28 cellular contexts compared by ENCODE assay signal in the genomic region with DNA sequence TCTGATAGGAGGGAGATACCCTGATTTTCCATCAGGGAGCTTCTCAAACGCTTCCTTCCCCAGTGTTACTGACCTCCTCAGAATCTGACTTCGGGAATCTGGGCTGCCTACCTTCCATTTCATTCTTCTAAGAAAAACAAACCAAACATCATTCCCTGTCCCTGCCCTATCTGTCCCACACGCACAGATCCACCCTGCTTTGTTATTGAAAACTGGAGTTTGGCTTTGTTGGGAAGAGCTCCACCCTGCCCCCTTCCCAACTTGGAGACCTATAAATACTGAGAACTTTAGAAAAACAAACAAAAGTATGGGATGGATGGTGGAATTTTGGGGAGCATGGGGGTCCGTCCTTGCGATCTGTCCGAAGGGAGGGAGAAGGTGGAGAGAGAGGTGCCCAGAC.
"Had no signal": no experiment of that assay in that cellular context is flagged by ENCODE, and none has a peak within 500 bp of the region (broad histone marks: within the 10 kb centered on the region; RNA-seq: fewer than 3 reads in every experiment).

No MANE protein-coding gene starts in this region.

- FAIRE-seq: islet of Langerhans had no signal

- H3K36me3 ChIP-seq: esophagus squamous epithelium, left lung, lower lobe of right lung, right atrium auricular region, thoracic aorta, uterus had no signal

- H3K27ac Mint-ChIP-seq: activated CD4-positive, alpha-beta T cell treated with anti-CD3 and anti-CD28 coated beads for 36 hours; activated CD8-positive, alpha-beta memory T cell treated with anti-CD3 and anti-CD28 coated beads, Interleukin-2, amount 10 ng/mL, durations not matched to agents 7 days and 5 days; activated CD8-positive, alpha-beta T cell treated with anti-CD3 and anti-CD28 coated beads, Interleukin-2, amount 10 ng/mL, durations not matched to agents 7 days and 5 days; activated naive CD4-positive, alpha-beta T cell treated with anti-CD3 and anti-CD28 coated beads, Interleukin-2, amount 50 U/mL, for 24 hours; activated naive CD8-positive, alpha-beta T cell treated with anti-CD3 and anti-CD28 coated beads, Interleukin-2, amount 50 U/mL, for 24 hours; activated T-helper 2 cell treated with anti-CD3 and anti-CD28 coated beads, Interferon-gamma antibody, Interleukin-2, Interleukin-4, amounts not matched to agents 10 μg/mL and 5 μg/mL and 100 μg/mL, durations not matched to agents 14 hours and 24 hours and 36 hours; naive thymus-derived CD8-positive, alpha-beta T cell; T-helper 2 cell treated with Interferon-gamma antibody and Interleukin-4, amounts not matched to agents 5 μg/mL and 100 μg/mL, for 36 hours; type B pancreatic cell had no signal

- H3K4me3 ChIP-seq: esophagus squamous epithelium, left lung, lower lobe of right lung, right atrium auricular region, thoracic aorta, uterus had no signal

- H3K9me3 ChIP-seq: esophagus squamous epithelium, left lung, lower lobe of right lung, right atrium auricular region, thoracic aorta, uterus had no signal

- H3K27ac ChIP-seq: epithelial cell of prostate, esophagus squamous epithelium, left lung, lower lobe of right lung, right atrium auricular region, thoracic aorta, uterus had no signal

- H3K36me3 Mint-ChIP-seq: activated naive CD4-positive, alpha-beta T cell treated with anti-CD3 and anti-CD28 coated beads, Interleukin-2, amount 50 U/mL, for 24 hours; type B pancreatic cell had no signal

- H3K9me3 Mint-ChIP-seq: activated naive CD4-positive, alpha-beta T cell treated with anti-CD3 and anti-CD28 coated beads, Interleukin-2, amount 50 U/mL, for 24 hours; activated naive CD8-positive, alpha-beta T cell treated with anti-CD3 and anti-CD28 coated beads, Interleukin-2, amount 50 U/mL, for 24 hours; activated T-helper 2 cell treated with anti-CD3 and anti-CD28 coated beads, Interferon-gamma antibody, Interleukin-2, Interleukin-4, amounts not matched to agents 10 μg/mL and 5 μg/mL and 100 μg/mL, durations not matched to agents 14 hours and 24 hours and 36 hours; neural crest cell; T-helper 2 cell treated with Interferon-gamma antibody and Interleukin-4, amounts not matched to agents 5 μg/mL and 100 μg/mL, for 36 hours; type B pancreatic cell had no signal

- DNase-seq: activated CD4-positive, alpha-beta T cell treated with anti-CD3 and anti-CD28 coated beads for 36 hours; activated CD4-positive, CD25-positive, alpha-beta regulatory T cell; activated CD8-positive, alpha-beta T cell treated with anti-CD3 and anti-CD28 coated beads, Interleukin-2, amount 10 ng/mL, durations not matched to agents 7 days and 5 days; activated naive CD8-positive, alpha-beta T cell treated with anti-CD3 and anti-CD28 coated beads, Interleukin-2, amount 50 U/mL, for 24 hours; activated T-cell treated with anti-CD3 and anti-CD28 coated beads, Interleukin-2, amount 50 U/mL, for 48 hours; amygdala; caudate nucleus; cortex of kidney; esophagus squamous epithelium; foreskin melanocyte; left lung; lower lobe of right lung; mesenchymal stem cell; naive thymus-derived CD8-positive, alpha-beta T cell; stimulated activated CD4-positive, alpha-beta T cell treated with anti-CD3 and anti-CD28 coated beads, Interleukin-15, amount 100 ng/mL, for 24 hours; stimulated activated CD4-positive, alpha-beta T cell treated with anti-CD3 and anti-CD28 coated beads, Interleukin-2, amount 100 ng/mL, for 24 hours; stimulated activated naive CD4-positive, alpha-beta T cell treated with Interleukin-2 at 50 U/mL for 16 hours; uterus had no signal

- H3K4me3 Mint-ChIP-seq: activated CD4-positive, alpha-beta T cell treated with anti-CD3 and anti-CD28 coated beads for 36 hours; activated CD8-positive, alpha-beta memory T cell treated with anti-CD3 and anti-CD28 coated beads, Interleukin-2, amount 10 ng/mL, durations not matched to agents 7 days and 5 days; activated CD8-positive, alpha-beta T cell treated with anti-CD3 and anti-CD28 coated beads, Interleukin-2, amount 10 ng/mL, durations not matched to agents 7 days and 5 days; activated naive CD4-positive, alpha-beta T cell treated with anti-CD3 and anti-CD28 coated beads, Interleukin-2, amount 50 U/mL, for 24 hours; activated naive CD8-positive, alpha-beta T cell treated with anti-CD3 and anti-CD28 coated beads, Interleukin-2, amount 50 U/mL, for 24 hours; naive thymus-derived CD8-positive, alpha-beta T cell; neural crest cell; T-helper 2 cell treated with Interferon-gamma antibody and Interleukin-4, amounts not matched to agents 5 μg/mL and 100 μg/mL, for 36 hours; type B pancreatic cell had no signal

- ATAC-seq: activated CD4-positive, alpha-beta T cell treated with anti-CD3 and anti-CD28 coated beads for 36 hours; activated CD8-positive, alpha-beta memory T cell treated with anti-CD3 and anti-CD28 coated beads, Interleukin-2, amount 10 ng/mL, durations not matched to agents 7 days and 5 days; activated CD8-positive, alpha-beta T cell treated with anti-CD3 and anti-CD28 coated beads, Interleukin-2, amount 10 ng/mL, durations not matched to agents 7 days and 5 days; activated naive CD8-positive, alpha-beta T cell treated with anti-CD3 and anti-CD28 coated beads, Interleukin-2, amount 50 U/mL, for 24 hours; left lung; lower lobe of right lung; naive thymus-derived CD8-positive, alpha-beta T cell had no signal
